Comparison of ENCODE assay signal across 24 cellular contexts in genomic region chr13:39910833-39911232, GRCh38.
A peak's percentile ranks its signal among the peaks of the same experiment; 100 is the strongest.
DNase-seq lines count a peak whose midpoint lies in the region; ATAC-seq and TF ChIP-seq lines count a peak whose summit lies in the region.
"Had no signal": no experiment of that assay in that cellular context is flagged by ENCODE, and none has a peak within 500 bp of the region (broad histone marks: within the 10 kb centered on the region; RNA-seq: fewer than 3 reads in every experiment).

No MANE protein-coding gene starts in this region.

- peaks cover 7% of the 10 kb centered on the region for H3K27me3 Mint-ChIP-seq in activated T-helper 17 cell treated with anti-CD3 and anti-CD28 coated beads, Interleukin-2, amount 50 U/mL, for 72 hours
- peaks cover 2% of the 10 kb centered on the region for H3K27me3 Mint-ChIP-seq in CD8-positive, alpha-beta T cell (ENCODE audit: low read depth)
- peaks cover 3% of the 10 kb centered on the region for H3K27me3 Mint-ChIP-seq in nephron progenitor cell (ENCODE audit: low read depth, poor library complexity)
- H3K27me3 Mint-ChIP-seq: CD4-positive, alpha-beta T cell had no signal

- no peak for DNase-seq in Right ventricle myocardium inferior (ENCODE audit: missing footprints)
- DNase-seq in cardiac septum (ENCODE audit: low spot score) = no peak
- peak; percentile 46 for DNase-seq in fibroblast of pulmonary artery (ENCODE audit: low read depth)
- no peak for DNase-seq in stimulated activated effector memory CD8-positive, alpha-beta T cell treated with anti-CD3 and anti-CD28 coated beads, Interleukin-12 subunit alpha, Interleukin-12 subunit beta, amount 100 ng/mL, for 72 hours (ENCODE audit: low spot score in 2 of 2)
- no peak for DNase-seq in CD8-positive, alpha-beta T cell
- DNase-seq in nephron progenitor cell = no peak
- DNase-seq in ureter (ENCODE audit: low spot score) = no peak
- DNase-seq: activated CD4-positive, alpha-beta T cell treated with anti-CD3 and anti-CD28 coated beads for 4 hours; activated CD8-positive, alpha-beta memory T cell treated with anti-CD3 and anti-CD28 coated beads, Interleukin-2, amount 10 ng/mL, durations not matched to agents 7 days and 5 days; body of pancreas; CD4-positive, alpha-beta T cell; colonic mucosa; DND-41; GM23248; IMR-90; left colon; NCI-H187; NK-92 treated with Interleukin-12 subunit alpha and Interleukin-12 subunit beta, amount 100 ng/mL, for 24 hours; spleen; stimulated activated CD8-positive, alpha-beta memory T cell treated with anti-CD3 and anti-CD28 coated beads, Interleukin-4, amount 100 ng/mL, for 48 hours had no signal

- no peaks in the 10 kb centered on the region for H3K4me1 ChIP-seq in CD8-positive, alpha-beta T cell (ENCODE audit: insufficient read depth, low read length)
- H3K4me1 ChIP-seq: colonic mucosa, psoas muscle, spleen had no signal

- peak; percentile 74 for ATAC-seq in Right ventricle myocardium inferior
- ATAC-seq in activated T-helper 17 cell treated with anti-CD3 and anti-CD28 coated beads, Interleukin-2, amount 50 U/mL, for 72 hours (replicated peaks) = peak; percentile 52
- ATAC-seq in stimulated activated effector memory CD8-positive, alpha-beta T cell treated with anti-CD3 and anti-CD28 coated beads, Interleukin-12 subunit alpha, Interleukin-12 subunit beta, amount 100 ng/mL, for 72 hours = peak; percentile 59
- ATAC-seq in CD8-positive, alpha-beta T cell = no peak
- ATAC-seq: activated CD8-positive, alpha-beta memory T cell treated with anti-CD3 and anti-CD28 coated beads, Interleukin-2, amount 10 ng/mL, durations not matched to agents 7 days and 5 days; body of pancreas; left colon; psoas muscle had no signal

- no peak overlapping the region for H3K4me3 ChIP-seq in fibroblast of pulmonary artery (replicated peaks; ENCODE audit: low read depth, low read length)
- no peak overlapping the region for H3K4me3 ChIP-seq in CD8-positive, alpha-beta T cell (ENCODE audit: low read depth, low read length)
- H3K4me3 ChIP-seq: body of pancreas, colonic mucosa, GM23248, psoas muscle, spleen, thoracic aorta had no signal

- H3K36me3 Mint-ChIP-seq in activated T-helper 17 cell treated with anti-CD3 and anti-CD28 coated beads, Interleukin-2, amount 50 U/mL, for 72 hours (ENCODE audit: low read depth) = no peaks in the 10 kb centered on the region
- no peaks in the 10 kb centered on the region for H3K36me3 Mint-ChIP-seq in stimulated activated effector memory CD8-positive, alpha-beta T cell treated with anti-CD3 and anti-CD28 coated beads, Interleukin-12 subunit alpha, Interleukin-12 subunit beta, amount 100 ng/mL, for 72 hours
- H3K36me3 Mint-ChIP-seq in CD8-positive, alpha-beta T cell = no peaks in the 10 kb centered on the region
- H3K36me3 Mint-ChIP-seq in nephron progenitor cell (ENCODE audit: low read depth) = no peaks in the 10 kb centered on the region
- H3K36me3 Mint-ChIP-seq: activated CD8-positive, alpha-beta memory T cell treated with anti-CD3 and anti-CD28 coated beads, Interleukin-2, amount 10 ng/mL, durations not matched to agents 7 days and 5 days had no signal

- peaks cover 4% of the 10 kb centered on the region for H3K4me1 Mint-ChIP-seq in activated T-helper 17 cell treated with anti-CD3 and anti-CD28 coated beads, Interleukin-2, amount 50 U/mL, for 72 hours
- H3K4me1 Mint-ChIP-seq in stimulated activated effector memory CD8-positive, alpha-beta T cell treated with anti-CD3 and anti-CD28 coated beads, Interleukin-12 subunit alpha, Interleukin-12 subunit beta, amount 100 ng/mL, for 72 hours = peaks cover 19% of the 10 kb centered on the region
- peaks cover 5% of the 10 kb centered on the region for H3K4me1 Mint-ChIP-seq in CD8-positive, alpha-beta T cell (ENCODE audit: low read depth)
- peaks cover 10% of the 10 kb centered on the region for H3K4me1 Mint-ChIP-seq in nephron progenitor cell
- H3K4me1 Mint-ChIP-seq: neural crest cell had no signal

- no peaks in the 10 kb centered on the region for H3K36me3 ChIP-seq in CD8-positive, alpha-beta T cell (ENCODE audit: insufficient read depth, low read length)
- H3K36me3 ChIP-seq: colonic mucosa, spleen, thoracic aorta had no signal

- CTCF ChIA-PET in CD8-positive, alpha-beta T cell (lab: Charles Lee) = no interaction called here

- H3K9me3 Mint-ChIP-seq in activated T-helper 17 cell treated with anti-CD3 and anti-CD28 coated beads, Interleukin-2, amount 50 U/mL, for 72 hours = no peaks in the 10 kb centered on the region
- no peaks in the 10 kb centered on the region for H3K9me3 Mint-ChIP-seq in stimulated activated effector memory CD8-positive, alpha-beta T cell treated with anti-CD3 and anti-CD28 coated beads, Interleukin-12 subunit alpha, Interleukin-12 subunit beta, amount 100 ng/mL, for 72 hours
- H3K9me3 Mint-ChIP-seq in CD8-positive, alpha-beta T cell = no peaks in the 10 kb centered on the region
- no peaks in the 10 kb centered on the region for H3K9me3 Mint-ChIP-seq in nephron progenitor cell
- H3K9me3 Mint-ChIP-seq: CD4-positive, alpha-beta T cell had no signal

- TF ChIP-seq CTCF in fibroblast of pulmonary artery (IDR thresholded peaks at IDR 0.05; ENCODE audit: low read length, missing control alignments) = no peak
- TF ChIP-seq CTCF in CD8-positive, alpha-beta T cell (IDR thresholded peaks at IDR 0.05) = no peak
- TF ChIP-seq CTCF in nephron progenitor cell (IDR thresholded peaks at IDR 0.05) = no peak

- intact Hi-C loops in Right ventricle myocardium inferior (cut with DNase I) = no loop called here
- intact Hi-C loops in cardiac septum (cut with DNase I) = no loop called here
- intact Hi-C loops in CD8-positive, alpha-beta T cell (cut with DNase I, micrococcal nuclease) = no loop called here

- H3K27me3 ChIP-seq in CD8-positive, alpha-beta T cell (ENCODE audit: insufficient read depth, low read length) = no peaks in the 10 kb centered on the region
- H3K27me3 ChIP-seq: body of pancreas, colonic mucosa, spleen had no signal

- no peak overlapping the region for H3K4me3 Mint-ChIP-seq in activated T-helper 17 cell treated with anti-CD3 and anti-CD28 coated beads, Interleukin-2, amount 50 U/mL, for 72 hours
- no peak overlapping the region for H3K4me3 Mint-ChIP-seq in stimulated activated effector memory CD8-positive, alpha-beta T cell treated with anti-CD3 and anti-CD28 coated beads, Interleukin-12 subunit alpha, Interleukin-12 subunit beta, amount 100 ng/mL, for 72 hours
- no peak overlapping the region for H3K4me3 Mint-ChIP-seq in CD8-positive, alpha-beta T cell
- H3K4me3 Mint-ChIP-seq in nephron progenitor cell = no peak overlapping the region
- H3K4me3 Mint-ChIP-seq: activated CD8-positive, alpha-beta memory T cell treated with anti-CD3 and anti-CD28 coated beads, Interleukin-2, amount 10 ng/mL, durations not matched to agents 7 days and 5 days; CD4-positive, alpha-beta T cell; neural crest cell had no signal

- H3K27ac Mint-ChIP-seq in activated T-helper 17 cell treated with anti-CD3 and anti-CD28 coated beads, Interleukin-2, amount 50 U/mL, for 72 hours = no peak overlapping the region
- no peak overlapping the region for H3K27ac Mint-ChIP-seq in stimulated activated effector memory CD8-positive, alpha-beta T cell treated with anti-CD3 and anti-CD28 coated beads, Interleukin-12 subunit alpha, Interleukin-12 subunit beta, amount 100 ng/mL, for 72 hours
- no peak overlapping the region for H3K27ac Mint-ChIP-seq in CD8-positive, alpha-beta T cell
- H3K27ac Mint-ChIP-seq in nephron progenitor cell = no peak overlapping the region
- H3K27ac Mint-ChIP-seq: activated CD8-positive, alpha-beta memory T cell treated with anti-CD3 and anti-CD28 coated beads, Interleukin-2, amount 10 ng/mL, durations not matched to agents 7 days and 5 days; CD4-positive, alpha-beta T cell had no signal

- no peaks in the 10 kb centered on the region for H3K9me3 ChIP-seq in CD8-positive, alpha-beta T cell (ENCODE audit: low read length)
- H3K9me3 ChIP-seq: body of pancreas, colonic mucosa, psoas muscle, spleen, thoracic aorta had no signal

- POLR2A ChIA-PET in CD8-positive, alpha-beta T cell (lab: Charles Lee) = no interaction called here

- no peak overlapping the region for H3K27ac ChIP-seq in CD8-positive, alpha-beta T cell (ENCODE audit: low read depth, low read length)
- H3K27ac ChIP-seq: body of pancreas, colonic mucosa, GM23248, psoas muscle, spleen, thoracic aorta had no signal
